ENCODE assay signal across 18 cellular contexts in genomic region chr5:59198365-59198764, GRCh38.
"Had no signal": no experiment of that assay in that cellular context is flagged by ENCODE, and none has a peak within 500 bp of the region (broad histone marks: within the 10 kb centered on the region; RNA-seq: fewer than 3 reads in every experiment).

No MANE protein-coding gene starts in this region.

- H3K4me1 Mint-ChIP-seq: naive thymus-derived CD8-positive, alpha-beta T cell; WTC11 had no signal

- H3K36me3 Mint-ChIP-seq: naive thymus-derived CD8-positive, alpha-beta T cell had no signal

- H3K4me3 Mint-ChIP-seq: activated T-helper 1 cell treated with anti-CD3 and anti-CD28 coated beads, Interleukin-12 subunit alpha, Interleukin-12 subunit beta, Interleukin-2, Interleukin-4 antibody, amounts not matched to agents 30 ng/mL and 10 ng/mL and 1 ng/mL, durations not matched to agents 14 hours and 24 hours and 36 hours; brain; naive thymus-derived CD8-positive, alpha-beta T cell; T-helper 1 cell treated with Interleukin-12 subunit alpha and Interleukin-12 subunit beta and Interleukin-4 antibody, amounts not matched to agents 30 μg/mL and 1 μg/mL, for 36 hours; WTC11 had no signal

- ATAC-seq: activated naive CD4-positive, alpha-beta T cell treated with anti-CD3 and anti-CD28 coated beads, Interleukin-2, amount 50 U/mL, for 72 hours; naive thymus-derived CD8-positive, alpha-beta T cell; WTC11 had no signal

- DNase-seq: activated CD4-positive, alpha-beta T cell treated with anti-CD3 and anti-CD28 coated beads, Interleukin-2, amount 50 U/mL, for 4 hours; aorta; central memory CD4-positive, alpha-beta T cell; effector memory CD4-positive, alpha-beta T cell; foreskin melanocyte; hippocampal formation; mesenchymal stem cell; naive thymus-derived CD8-positive, alpha-beta T cell; spleen; stimulated activated CD4-positive, alpha-beta T cell treated with anti-CD3 and anti-CD28 coated beads, Interleukin-4, amount 100 ng/mL, for 1 hour; T1000; transverse colon; uterus had no signal

- H3K9me3 Mint-ChIP-seq: activated naive CD4-positive, alpha-beta T cell treated with anti-CD3 and anti-CD28 coated beads, Interleukin-2, amount 50 U/mL, for 72 hours; activated T-helper 1 cell treated with anti-CD3 and anti-CD28 coated beads, Interleukin-12 subunit alpha, Interleukin-12 subunit beta, Interleukin-2, Interleukin-4 antibody, amounts not matched to agents 30 ng/mL and 10 ng/mL and 1 ng/mL, durations not matched to agents 14 hours and 24 hours and 36 hours; T-helper 1 cell treated with Interleukin-12 subunit alpha and Interleukin-12 subunit beta and Interleukin-4 antibody, amounts not matched to agents 30 μg/mL and 1 μg/mL, for 36 hours had no signal

- H3K27me3 Mint-ChIP-seq: brain had no signal

- H3K27ac Mint-ChIP-seq: activated T-helper 1 cell treated with anti-CD3 and anti-CD28 coated beads, Interleukin-12 subunit alpha, Interleukin-12 subunit beta, Interleukin-2, Interleukin-4 antibody, amounts not matched to agents 30 ng/mL and 10 ng/mL and 1 ng/mL, durations not matched to agents 14 hours and 24 hours and 36 hours; T-helper 1 cell treated with Interleukin-12 subunit alpha and Interleukin-12 subunit beta and Interleukin-4 antibody, amounts not matched to agents 30 μg/mL and 1 μg/mL, for 36 hours; WTC11 had no signal
